In genomic region chr4:15159477-15160019, GRCh38 we compare ENCODE assay signal across 29 cellular contexts.
DNase-seq lines count a peak whose midpoint lies in the region; ATAC-seq and TF ChIP-seq lines count a peak whose summit lies in the region.
"Had no signal": no experiment of that assay in that cellular context is flagged by ENCODE, and none has a peak within 500 bp of the region (broad histone marks: within the 10 kb centered on the region; RNA-seq: fewer than 3 reads in every experiment).

No MANE protein-coding gene starts in this region.

- H3K9me3 ChIP-seq in liver (ENCODE audit: control insufficient read depth in 4 of 4, low read length in 3 of 4): no peaks in the 10 kb centered on the region
- H3K9me3 ChIP-seq: left lung, MG63, psoas muscle, tibial nerve had no signal

- H3K36me3 ChIP-seq in liver (ENCODE audit: control insufficient read depth in 4 of 4, insufficient read depth in 3 of 4, low read depth in 1 of 4, low read length in 3 of 4): no peaks in the 10 kb centered on the region
- H3K36me3 ChIP-seq: left lung, MG63, tibial nerve had no signal

- H3K4me3 Mint-ChIP-seq in chondrocyte (ENCODE audit: unreplicated experiment) (no peak overlapping the region), type B pancreatic cell (no peak overlapping the region), WTC11 (no peak overlapping the region)
- H3K4me3 Mint-ChIP-seq: CD4-positive, CD25-positive, alpha-beta regulatory T cell; central memory CD8-positive, alpha-beta T cell; T-helper 1 cell treated with Interleukin-12 subunit alpha and Interleukin-12 subunit beta and Interleukin-4 antibody, amounts not matched to agents 30 μg/mL and 1 μg/mL, for 36 hours had no signal

- POLR2A ChIA-PET in WTC11 (lab: Charles Lee): no interaction called here

- peaks cover 3% of the 10 kb centered on the region for H3K9me3 Mint-ChIP-seq in chondrocyte (ENCODE audit: low read depth)
- no peaks in the 10 kb centered on the region for H3K9me3 Mint-ChIP-seq in type B pancreatic cell
- peaks cover 34% of the 10 kb centered on the region for H3K9me3 Mint-ChIP-seq in WTC11
- H3K9me3 Mint-ChIP-seq: T-helper 1 cell treated with Interleukin-12 subunit alpha and Interleukin-12 subunit beta and Interleukin-4 antibody, amounts not matched to agents 30 μg/mL and 1 μg/mL, for 36 hours had no signal

- no peaks in the 10 kb centered on the region for H3K27me3 Mint-ChIP-seq in chondrocyte (ENCODE audit: low read depth)
- peaks cover under 1% of the 10 kb centered on the region for H3K27me3 Mint-ChIP-seq in type B pancreatic cell
- peaks cover 15% of the 10 kb centered on the region for H3K27me3 Mint-ChIP-seq in WTC11 (ENCODE audit: low read depth)

- TF ChIP-seq CTCF in chondrocyte (IDR thresholded peaks at IDR 0.05): peak; percentile 32
- TF ChIP-seq CTCF in liver (IDR thresholded peaks at IDR 0.05; ENCODE audit: low read depth, low read length, missing input control): no peak
- TF ChIP-seq CTCF in type B pancreatic cell (conservative IDR thresholded peaks at IDR 0.05): no peak
- no peak for TF ChIP-seq CTCF in WTC11 (IDR thresholded peaks at IDR 0.05)

- CTCF ChIA-PET in WTC11 (lab: Charles Lee): interaction anchor here (0.7 kb wide), 1 partner anchor 1851 kb away, joined by 5 read pairs; no protein-coding TSS in a partner anchor

- ATAC-seq in WTC11: no peak
- ATAC-seq: left lung, psoas muscle had no signal

- peaks cover 2% of the 10 kb centered on the region for H3K36me3 Mint-ChIP-seq in chondrocyte (ENCODE audit: low read depth)
- no peaks in the 10 kb centered on the region for H3K36me3 Mint-ChIP-seq in type B pancreatic cell
- no peaks in the 10 kb centered on the region for H3K36me3 Mint-ChIP-seq in WTC11
- H3K36me3 Mint-ChIP-seq: CD4-positive, CD25-positive, alpha-beta regulatory T cell had no signal

- WGBS in liver: 92% methylated on average over 3 of the region's 3 CpGs

- H3K9ac ChIP-seq in liver (ENCODE audit: low read depth in 1 of 2, low read length in 2 of 2): no peak overlapping the region
- H3K9ac ChIP-seq: GM23248, KMS-11 had no signal

- in situ Hi-C loops in KBM-7 (cut with MboI; ENCODE audit: low pct_unique_long_range_greater_than_20kb, low sequenced_read_pairs): no loop called here

- DNase-seq in NCI-H82 (lab: John Stamatoyannopoulos, UW): peak; percentile 33
- no peak for DNase-seq in NCI-H82 treated with DMSO at 0.1 percent for 48 hours (lab: John Stamatoyannopoulos, UW; ENCODE audit: unreplicated experiment)
- no peak for DNase-seq in chondrocyte (ENCODE audit: low spot score)
- no peak for DNase-seq in type B pancreatic cell (ENCODE audit: extremely low spot score, unreplicated experiment)
- no peak for DNase-seq in KBM-7
- no peak for DNase-seq in WTC11 (ENCODE audit: low spot score)
- DNase-seq in epidermal melanocyte (ENCODE audit: insufficient read length, low spot score): no peak
- DNase-seq: activated CD4-positive, alpha-beta T cell treated with anti-CD3 and anti-CD28 coated beads, Interleukin-2, amount 50 U/mL, for 4 hours; activated T-cell treated with anti-CD3 and anti-CD28 coated beads, Interleukin-2, amount 50 U/mL, for 48 hours; Calu3; CD4-positive, CD25-positive, alpha-beta regulatory T cell; dermis blood vessel endothelial cell; DMS79; GM23248; left lung; MG63; NCI-H1105; NCI-H187; NCI-H2171; NCI-H510A; NK-92 treated with Interleukin-12 subunit alpha and Interleukin-12 subunit beta, amount 100 ng/mL, for 24 hours; psoas muscle; stimulated activated CD4-positive, alpha-beta T cell treated with anti-CD3 and anti-CD28 coated beads, Interleukin-4, amount 100 ng/mL, for 24 hours had no signal

- no peak overlapping the region for H3K27ac Mint-ChIP-seq in chondrocyte (ENCODE audit: unreplicated experiment)
- H3K27ac Mint-ChIP-seq in type B pancreatic cell: peak overlapping the region; percentile 77
- H3K27ac Mint-ChIP-seq in WTC11: no peak overlapping the region
- H3K27ac Mint-ChIP-seq: CD4-positive, CD25-positive, alpha-beta regulatory T cell; T-helper 1 cell treated with Interleukin-12 subunit alpha and Interleukin-12 subunit beta and Interleukin-4 antibody, amounts not matched to agents 30 μg/mL and 1 μg/mL, for 36 hours had no signal

- no peaks in the 10 kb centered on the region for H3K27me3 ChIP-seq in liver (ENCODE audit: control insufficient read depth in 4 of 4, insufficient read depth in 4 of 4, low read length in 3 of 4)
- H3K27me3 ChIP-seq: left lung, MG63, tibial nerve had no signal

- H3K4me3 ChIP-seq in liver (ENCODE audit: low read depth in 1 of 3, low read length in 3 of 3): no peak overlapping the region
- H3K4me3 ChIP-seq: GM23248, left lung, MG63, psoas muscle, tibial nerve had no signal

- H3K4me1 Mint-ChIP-seq in chondrocyte (ENCODE audit: low read depth) (peaks cover 10% of the 10 kb centered on the region), type B pancreatic cell (ENCODE audit: unreplicated experiment) (peaks cover 14% of the 10 kb centered on the region), WTC11 (peaks cover 46% of the 10 kb centered on the region)
- H3K4me1 Mint-ChIP-seq: CD4-positive, CD25-positive, alpha-beta regulatory T cell; central memory CD8-positive, alpha-beta T cell had no signal

- TF ChIP-seq RAD21 in liver (IDR thresholded peaks at IDR 0.05): peak; percentile 8 to 15

- H3K4me1 ChIP-seq in liver (ENCODE audit: control insufficient read depth in 4 of 4, insufficient read depth in 4 of 4, low read length in 3 of 4): no peaks in the 10 kb centered on the region
- H3K4me1 ChIP-seq: left lung, psoas muscle had no signal

- H3K27ac ChIP-seq in liver (ENCODE audit: low read depth in 1 of 2, low read length in 2 of 2): no peak overlapping the region
- H3K27ac ChIP-seq: 22Rv1, GM23248, KMS-11, left lung, psoas muscle, tibial nerve had no signal

TF ChIP-seq in liver, 16 proteins besides CTCF, POLR2A, EP300 and RAD21 (continues in another document):
- TF ChIP-seq YY1 (IDR thresholded peaks at IDR 0.05): no peak
- TF ChIP-seq HNF4G (IDR thresholded peaks at IDR 0.05): no peak
- TF ChIP-seq RXRA (IDR thresholded peaks at IDR 0.05): no peak
- TF ChIP-seq EGR1 (IDR thresholded peaks at IDR 0.05; ENCODE audit: low read depth in 2 of 2): no peak
- TF ChIP-seq ZBTB33 (IDR thresholded peaks at IDR 0.05): no peak
- no peak for TF ChIP-seq MAX (IDR thresholded peaks at IDR 0.05)
- no peak for TF ChIP-seq TAF1 (conservative IDR thresholded peaks at IDR 0.05)
- no peak for TF ChIP-seq FOXA1 (IDR thresholded peaks at IDR 0.05)
- TF ChIP-seq NR2F2 (IDR thresholded peaks at IDR 0.05): no peak
- TF ChIP-seq HNF4A (conservative IDR thresholded peaks at IDR 0.05): no peak
- no peak for TF ChIP-seq FOXA2 (IDR thresholded peaks at IDR 0.05)
- no peak for TF ChIP-seq JUND (IDR thresholded peaks at IDR 0.05)

TF ChIP-seq in WTC11, 78 proteins besides CTCF, POLR2A, EP300 and RAD21 (continues in another document):
- TF ChIP-seq ESRRA (CRISPR knock-in tag; IDR thresholded peaks at IDR 0.05; ENCODE audit: borderline replicate concordance): no peak
- TF ChIP-seq ZNF416 (CRISPR knock-in tag; IDR thresholded peaks at IDR 0.05): no peak
- TF ChIP-seq ELF4 (CRISPR knock-in tag; IDR thresholded peaks at IDR 0.05; ENCODE audit: low read depth): no peak
- no peak for TF ChIP-seq FOXJ3 (CRISPR knock-in tag; IDR thresholded peaks at IDR 0.05; ENCODE audit: borderline replicate concordance)
- TF ChIP-seq, protein P1, sequence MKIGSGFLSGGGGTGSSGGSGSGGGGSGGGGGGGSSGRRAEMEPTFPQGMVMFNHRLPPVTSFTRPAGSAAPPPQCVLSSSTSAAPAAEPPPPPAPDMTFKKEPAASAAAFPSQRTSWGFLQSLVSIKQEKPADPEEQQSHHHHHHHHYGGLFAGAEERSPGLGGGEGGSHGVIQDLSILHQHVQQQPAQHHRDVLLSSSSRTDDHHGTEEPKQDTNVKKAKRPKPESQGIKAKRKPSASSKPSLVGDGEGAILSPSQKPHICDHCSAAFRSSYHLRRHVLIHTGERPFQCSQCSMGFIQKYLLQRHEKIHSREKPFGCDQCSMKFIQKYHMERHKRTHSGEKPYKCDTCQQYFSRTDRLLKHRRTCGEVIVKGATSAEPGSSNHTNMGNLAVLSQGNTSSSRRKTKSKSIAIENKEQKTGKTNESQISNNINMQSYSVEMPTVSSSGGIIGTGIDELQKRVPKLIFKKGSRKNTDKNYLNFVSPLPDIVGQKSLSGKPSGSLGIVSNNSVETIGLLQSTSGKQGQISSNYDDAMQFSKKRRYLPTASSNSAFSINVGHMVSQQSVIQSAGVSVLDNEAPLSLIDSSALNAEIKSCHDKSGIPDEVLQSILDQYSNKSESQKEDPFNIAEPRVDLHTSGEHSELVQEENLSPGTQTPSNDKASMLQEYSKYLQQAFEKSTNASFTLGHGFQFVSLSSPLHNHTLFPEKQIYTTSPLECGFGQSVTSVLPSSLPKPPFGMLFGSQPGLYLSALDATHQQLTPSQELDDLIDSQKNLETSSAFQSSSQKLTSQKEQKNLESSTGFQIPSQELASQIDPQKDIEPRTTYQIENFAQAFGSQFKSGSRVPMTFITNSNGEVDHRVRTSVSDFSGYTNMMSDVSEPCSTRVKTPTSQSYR (CRISPR knock-in tag; IDR thresholded peaks at IDR 0.05): no peak
- no peak for TF ChIP-seq CREB1 (CRISPR knock-in tag; IDR thresholded peaks at IDR 0.05)
- no peak for TF ChIP-seq ZNF263 (CRISPR knock-in tag; IDR thresholded peaks at IDR 0.05; ENCODE audit: low read depth)
- TF ChIP-seq, protein P2, sequence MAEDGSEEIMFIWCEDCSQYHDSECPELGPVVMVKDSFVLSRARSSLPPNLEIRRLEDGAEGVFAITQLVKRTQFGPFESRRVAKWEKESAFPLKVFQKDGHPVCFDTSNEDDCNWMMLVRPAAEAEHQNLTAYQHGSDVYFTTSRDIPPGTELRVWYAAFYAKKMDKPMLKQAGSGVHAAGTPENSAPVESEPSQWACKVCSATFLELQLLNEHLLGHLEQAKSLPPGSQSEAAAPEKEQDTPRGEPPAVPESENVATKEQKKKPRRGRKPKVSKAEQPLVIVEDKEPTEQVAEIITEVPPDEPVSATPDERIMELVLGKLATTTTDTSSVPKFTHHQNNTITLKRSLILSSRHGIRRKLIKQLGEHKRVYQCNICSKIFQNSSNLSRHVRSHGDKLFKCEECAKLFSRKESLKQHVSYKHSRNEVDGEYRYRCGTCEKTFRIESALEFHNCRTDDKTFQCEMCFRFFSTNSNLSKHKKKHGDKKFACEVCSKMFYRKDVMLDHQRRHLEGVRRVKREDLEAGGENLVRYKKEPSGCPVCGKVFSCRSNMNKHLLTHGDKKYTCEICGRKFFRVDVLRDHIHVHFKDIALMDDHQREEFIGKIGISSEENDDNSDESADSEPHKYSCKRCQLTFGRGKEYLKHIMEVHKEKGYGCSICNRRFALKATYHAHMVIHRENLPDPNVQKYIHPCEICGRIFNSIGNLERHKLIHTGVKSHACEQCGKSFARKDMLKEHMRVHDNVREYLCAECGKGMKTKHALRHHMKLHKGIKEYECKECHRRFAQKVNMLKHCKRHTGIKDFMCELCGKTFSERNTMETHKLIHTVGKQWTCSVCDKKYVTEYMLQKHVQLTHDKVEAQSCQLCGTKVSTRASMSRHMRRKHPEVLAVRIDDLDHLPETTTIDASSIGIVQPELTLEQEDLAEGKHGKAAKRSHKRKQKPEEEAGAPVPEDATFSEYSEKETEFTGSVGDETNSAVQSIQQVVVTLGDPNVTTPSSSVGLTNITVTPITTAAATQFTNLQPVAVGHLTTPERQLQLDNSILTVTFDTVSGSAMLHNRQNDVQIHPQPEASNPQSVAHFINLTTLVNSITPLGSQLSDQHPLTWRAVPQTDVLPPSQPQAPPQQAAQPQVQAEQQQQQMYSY (CRISPR knock-in tag; IDR thresholded peaks at IDR 0.05): no peak
